Comparison of ENCODE assay signal across 17 cellular contexts in genomic region chr4:168516841-168517240, GRCh38.
"Had no signal": no experiment of that assay in that cellular context is flagged by ENCODE, and none has a peak within 500 bp of the region (broad histone marks: within the 10 kb centered on the region; RNA-seq: fewer than 3 reads in every experiment).

No MANE protein-coding gene starts in this region.

- FAIRE-seq: colon had no signal

- H3K27me3 ChIP-seq: adrenal gland, esophagus muscularis mucosa, tibial artery, uterus had no signal

- ATAC-seq: activated CD8-positive, alpha-beta T cell treated with anti-CD3 and anti-CD28 coated beads, Interleukin-2, amount 10 ng/mL, durations not matched to agents 7 days and 5 days; stimulated activated naive B cell treated with anti-CD40 and anti-IgM and Interleukin-4, amounts not matched to agents 10 μg/mL and 1 μg/mL and 100 μg/mL, for 72 hours had no signal

- H3K4me1 ChIP-seq: adrenal gland, tibial artery, uterus had no signal

- H3K9me3 ChIP-seq: adrenal gland, esophagus muscularis mucosa, tibial artery, uterus had no signal

- H3K27ac ChIP-seq: adrenal gland, esophagus muscularis mucosa, tibial artery, uterus had no signal

- DNase-seq: activated CD4-positive, alpha-beta T cell treated with anti-CD3 and anti-CD28 coated beads, Interleukin-2, amount 10 ng/mL, durations not matched to agents 24 days and 14 days; activated CD4-positive, CD25-positive, alpha-beta regulatory T cell; activated CD8-positive, alpha-beta memory T cell treated with anti-CD3 and anti-CD28 coated beads, Interleukin-2, amount 50 U/mL, for 4 hours; activated CD8-positive, alpha-beta T cell treated with anti-CD3 and anti-CD28 coated beads, Interleukin-2, amount 10 ng/mL, durations not matched to agents 7 days and 5 days; activated effector memory CD4-positive, alpha-beta T cell treated with anti-CD3 and anti-CD28 coated beads, Interleukin-2, amount 50 U/mL, for 16 hours; activated T-cell treated with anti-CD3 and anti-CD28 coated beads, Interleukin-2, amount 50 U/mL, for 48 hours; adrenal gland; caudate nucleus; immature natural killer cell; mammary epithelial cell; stimulated activated CD4-positive, alpha-beta T cell treated with anti-CD3 and anti-CD28 coated beads, Interleukin-15, amount 100 ng/mL, for 24 hours; stimulated activated CD4-positive, alpha-beta T cell treated with anti-CD3 and anti-CD28 coated beads, Interleukin-4, amount 100 ng/mL, for 1 hour; stimulated activated naive B cell treated with anti-CD40 and anti-IgM and Interleukin-4, amounts not matched to agents 10 μg/mL and 1 μg/mL and 100 μg/mL, for 72 hours; tibial artery; uterus had no signal

- H3K36me3 ChIP-seq: adrenal gland, esophagus muscularis mucosa, tibial artery, uterus had no signal

- H3K4me3 ChIP-seq: adrenal gland, esophagus muscularis mucosa, tibial artery, uterus had no signal
